ENCODE assay signal across 13 cellular contexts in the genomic region with DNA sequence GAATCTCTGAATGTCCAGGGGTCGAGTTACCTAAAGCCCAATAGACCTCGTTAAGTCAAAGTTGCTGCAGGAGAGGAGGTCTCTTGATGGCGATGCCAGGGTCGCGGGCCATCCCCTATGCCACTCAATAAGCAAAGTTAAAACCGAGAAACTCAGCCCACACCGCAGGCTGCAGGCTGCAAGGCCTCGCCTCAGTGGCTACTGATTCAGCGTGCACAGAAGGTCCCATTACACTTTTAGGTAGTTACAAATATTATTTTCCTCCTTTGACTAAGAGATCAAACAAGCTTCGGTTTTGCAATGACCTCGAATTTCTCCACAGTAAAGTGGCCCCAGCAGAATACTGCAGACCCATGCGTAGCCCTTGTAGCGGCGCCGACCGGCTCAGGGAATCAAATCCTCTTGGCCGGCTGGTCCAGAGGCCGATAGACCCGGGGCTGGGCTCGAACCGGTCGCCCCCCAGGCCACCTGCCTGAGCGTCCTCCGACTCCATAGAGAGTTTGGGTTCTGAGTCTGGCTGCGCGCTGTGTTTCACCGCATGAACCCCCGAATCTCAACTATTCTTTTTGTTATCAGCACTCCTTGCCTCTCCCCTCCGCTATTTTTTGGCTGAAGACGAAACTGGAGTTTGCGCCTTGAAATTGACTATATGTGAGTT. TPM values are rescaled to one million over a fixed set of nuclear protein-coding genes. Genes with fewer than 3 reads are reported as not detected.
DNase-seq lines count a peak whose midpoint lies in the region; TF ChIP-seq lines count a peak whose summit lies in the region.
"Had no signal": no experiment of that assay in that cellular context is flagged by ENCODE, and none has a peak within 500 bp of the region (broad histone marks: within the 10 kb centered on the region; RNA-seq: fewer than 3 reads in every experiment).

No MANE protein-coding gene starts in this region.

- H3K36me3 ChIP-seq in left ventricle myocardium inferior (peaks cover 3% of the 10 kb centered on the region), NT2/D1 (ENCODE audit: insufficient read depth, insufficient read length, low read length) (no peaks in the 10 kb centered on the region), iPS DF 6.9 (ENCODE audit: control insufficient read depth, insufficient read depth, low read length) (no peaks in the 10 kb centered on the region), urinary bladder (ENCODE audit: insufficient read depth) (peaks cover 2% of the 10 kb centered on the region)
- H3K36me3 ChIP-seq: cardiac muscle cell, transverse colon had no signal

- H3K4me3 ChIP-seq in left ventricle myocardium inferior (peak overlapping the region; percentile 70), NT2/D1 (ENCODE audit: insufficient read length, low read depth) (peak overlapping the region; percentile 40), iPS DF 6.9 (ENCODE audit: low read length) (peak overlapping the region; percentile 64; the same call in 1 of the 2 replicates), urinary bladder (ENCODE audit: low read depth, low read length) (peak overlapping the region; percentile 14)
- H3K4me3 ChIP-seq: cardiac muscle cell had no signal

- DNase-seq in left ventricle myocardium inferior (no peak), cardiac septum (ENCODE audit: low spot score) (no peak), NT2/D1 (ENCODE audit: low read depth, low spot score) (no peak), iPS DF 6.9 (ENCODE audit: low read depth, low spot score) (no peak), NOMO-1 (lab: John Stamatoyannopoulos, UW; ENCODE audit: unreplicated experiment in 2 of 2) (no peak), middle frontal gyrus (ENCODE audit: extremely low spot score, low spot score) (no peak), MV-4-11 (lab: John Stamatoyannopoulos, UW) (no peak)
- DNase-seq: NCI-H510A treated with DMSO at 0.1 percent for 48 hours, small intestine, transverse colon had no signal

- intact Hi-C loops in left ventricle myocardium inferior (cut with micrococcal nuclease) (no loop called here), cardiac septum (cut with DNase I) (no loop called here)

- H3K27ac ChIP-seq in left ventricle myocardium inferior (replicated peaks) = no peak overlapping the region
- no peak overlapping the region for H3K27ac ChIP-seq in iPS DF 6.9 (ENCODE audit: low read length)
- H3K27ac ChIP-seq in urinary bladder (ENCODE audit: low read depth) = no peak overlapping the region
- H3K27ac ChIP-seq: cardiac muscle cell, transverse colon had no signal

- TF ChIP-seq CTCF in left ventricle myocardium inferior (IDR thresholded peaks at IDR 0.05; ENCODE audit: borderline replicate concordance) = no peak

- no peaks in the 10 kb centered on the region for H3K9me3 ChIP-seq in left ventricle myocardium inferior (replicated peaks)
- H3K9me3 ChIP-seq in NT2/D1 (ENCODE audit: insufficient read depth, low read length) = no peaks in the 10 kb centered on the region
- no peaks in the 10 kb centered on the region for H3K9me3 ChIP-seq in iPS DF 6.9 (ENCODE audit: control insufficient read depth, insufficient read depth, low read length)
- H3K9me3 ChIP-seq: transverse colon had no signal

- peaks cover 26% of the 10 kb centered on the region for H3K4me1 ChIP-seq in left ventricle myocardium inferior
- no peaks in the 10 kb centered on the region for H3K4me1 ChIP-seq in NT2/D1 (ENCODE audit: insufficient read depth, insufficient read length)
- H3K4me1 ChIP-seq in iPS DF 6.9 (ENCODE audit: control insufficient read depth, insufficient read depth, low read length) = 0 out of 2 replicates have a peak, but pooled peaks cover 2% of the 10 kb centered on the region
- H3K4me1 ChIP-seq in urinary bladder (ENCODE audit: insufficient read depth) = peaks cover 4% of the 10 kb centered on the region

- peak overlapping the region; percentile 72 for H3K9ac ChIP-seq in NT2/D1 (ENCODE audit: insufficient read length, low read depth)

- WGBS in iPS DF 6.9 (ENCODE audit: insufficient coverage, insufficient read length) = no CpG with 5 or more reads among the region's 31 CpGs
- 23% methylated on average over 31 of the region's 31 CpGs for WGBS in urinary bladder

- H3K27me3 ChIP-seq in left ventricle myocardium inferior (ENCODE audit: low read depth) (peaks cover 52% of the 10 kb centered on the region), NT2/D1 (ENCODE audit: insufficient read depth, insufficient read length) (peaks cover 54% of the 10 kb centered on the region), iPS DF 6.9 (ENCODE audit: control insufficient read depth, insufficient read depth, low read length) (peaks cover 21% of the 10 kb centered on the region)

RNA-seq across cellular contexts. Expression of a gene that starts 2.3 kb away (rescaled TPM):
- total RNA-seq in left ventricle myocardium inferior = not detected
- not detected for total RNA-seq in cardiac septum
- total RNA-seq in urinary bladder = 0.21 TPM
- polyA plus RNA-seq in urinary bladder = 0.05 TPM
- total RNA-seq: cardiac muscle cell, transverse colon had no signal
- polyA plus RNA-seq: BJ, cardiac muscle cell had no signal

Comparison
In these comparisons a context has a peak if more than half of its experiments do, and no peak if none do; other contexts are left out.
1. H3K4me3 ChIP-seq: peak in every context shown above with its lines; median percentile 70 in left ventricle myocardium inferior; 64 in iPS DF 6.9; 40 in NT2/D1; 14 in urinary bladder.